8 cellular contexts compared by ENCODE assay signal in the genomic region with DNA sequence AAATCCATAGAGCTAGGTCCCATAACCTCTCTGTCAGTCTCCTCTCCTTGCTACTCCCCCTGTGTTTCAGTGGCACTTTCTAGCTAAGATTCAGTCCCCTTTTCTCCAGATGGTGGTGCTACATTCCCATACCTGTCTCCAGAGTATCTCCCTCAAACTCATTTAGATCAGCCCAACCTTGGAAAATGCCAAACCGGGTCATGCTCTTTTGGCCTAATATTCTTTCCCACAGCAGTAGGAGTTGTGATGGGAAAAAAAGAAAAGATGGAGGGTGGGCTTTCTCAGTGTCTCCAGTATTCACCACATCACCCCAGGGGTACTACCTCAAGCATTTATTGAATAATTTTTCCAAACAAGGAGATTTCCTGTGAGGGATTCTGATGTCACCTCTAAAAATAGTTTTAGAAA. TPM values are rescaled to one million over a fixed set of nuclear protein-coding genes. Genes with fewer than 3 reads are reported as not detected.
DNase-seq lines count a peak whose midpoint lies in the region; ATAC-seq and TF ChIP-seq lines count a peak whose summit lies in the region.

No MANE protein-coding gene starts in this region.

- H3K27me3 ChIP-seq in A673 (replicated peaks; ENCODE audit: insufficient read depth, low read depth, low read length, poor library complexity) = no peaks in the 10 kb centered on the region
- H3K27me3 ChIP-seq in esophagus muscularis mucosa = no peaks in the 10 kb centered on the region

- H3K27me3 Mint-ChIP-seq in T-cell (no peaks in the 10 kb centered on the region), nephron (ENCODE audit: low read depth) (no peaks in the 10 kb centered on the region)

- POLR2A ChIA-PET in A673 (lab: Charles Lee; ENCODE audit: low non-redundant PET) = interaction anchor here (0.5 kb wide), 1 partner anchor 1068 kb away, joined by 4 read pairs; no protein-coding TSS in a partner anchor
- POLR2A ChIA-PET in T-cell (lab: Charles Lee) = interaction anchor here (0.6 to 0.7 kb wide), 2 partner anchors 54 to 196 kb away, joined by 3 read pairs; no protein-coding TSS in a partner anchor

- peak; percentile 84 for DNase-seq in A673 (ENCODE audit: low spot score)
- peak; percentile 83 for DNase-seq in ELR (ENCODE audit: low read depth)
- DNase-seq in NCI-H1436 treated with DMSO at 0.1 percent for 48 hours (lab: John Stamatoyannopoulos, UW) = peak; percentile 32
- DNase-seq in T-cell = peak in 8 of 34 experiments; percentile 14 to 34 (median 20)
- DNase-seq in esophagus muscularis mucosa (ENCODE audit: extremely low spot score) = no peak

- intact Hi-C loops in A673 (cut with micrococcal nuclease; ENCODE audit: unreplicated experiment) (loop anchor here (1.0 to 5.0 kb wide), 3 partner anchors 51 to 193 kb away; no protein-coding TSS in a partner anchor), esophagus muscularis mucosa (cut with DNase I) (loop anchor here (1.0 kb wide), 1 partner anchor 51 kb away; no protein-coding TSS in a partner anchor)

- CTCF ChIA-PET in A673 (lab: Charles Lee) = interaction anchor here (0.5 to 3.2 kb wide), 6 partner anchors 40 to 128 kb away, joined by 3 to 17 read pairs (median 6); a partner anchor contains a TSS
- CTCF ChIA-PET in T-cell (lab: Charles Lee) = interaction anchor here in 1 of 2 donors (1.0 to 2.8 kb wide), 6 partner anchors 8 to 1716 kb away, joined by 3 to 19 read pairs (median 4); a partner anchor contains a TSS

- TF ChIP-seq EP300 in esophagus muscularis mucosa (IDR thresholded peaks at IDR 0.05) = no peak

- H3K4me1 ChIP-seq in A673 (ENCODE audit: insufficient read depth, low read length, poor library complexity, severe bottlenecking) (peaks cover 23% of the 10 kb centered on the region), esophagus muscularis mucosa (peaks cover 61 to 68% (median 65%) of the 10 kb centered on the region in 4 donors)

- no peaks in the 10 kb centered on the region for H3K9me3 ChIP-seq in A673 (ENCODE audit: low read depth, low read length, poor library complexity, severe bottlenecking)
- H3K9me3 ChIP-seq in esophagus muscularis mucosa = no peaks in the 10 kb centered on the region

- TF ChIP-seq CTCF in A673 (conservative IDR thresholded peaks at IDR 0.05; ENCODE audit: low read depth, low read length) = peak; percentile 86
- TF ChIP-seq CTCF in esophagus muscularis mucosa (IDR thresholded peaks at IDR 0.05) = peak; percentile 67 to 81 (median 67)
- peak; percentile 65 to 71 (median 65) for TF ChIP-seq CTCF in nephron (IDR thresholded peaks at IDR 0.05; ENCODE audit: unreplicated experiment in 3 of 3)

- no peak for TF ChIP-seq POLR2A in esophagus muscularis mucosa (IDR thresholded peaks at IDR 0.05; ENCODE audit: low read depth)

- no peak overlapping the region for H3K4me3 Mint-ChIP-seq in T-cell
- H3K4me3 Mint-ChIP-seq in nephron = peak overlapping the region; percentile 44 to 63 (median 56)

- 0% methylated on average over 1 of the region's 1 CpG for WGBS in esophagus muscularis mucosa

- peak overlapping the region; percentile 6 for H3K27ac ChIP-seq in A673 (ENCODE audit: low read depth, low read length, poor library complexity, severe bottlenecking)
- H3K27ac ChIP-seq in esophagus muscularis mucosa (replicated peaks in 1 of 4) = peak overlapping the region; percentile 8 to 71 (median 42)

- H3K9me3 Mint-ChIP-seq in T-cell = no peaks in the 10 kb centered on the region
- H3K9me3 Mint-ChIP-seq in nephron = no peaks in the 10 kb centered on the region

- no TSS peak for BruUV-seq in A673 (replicated peaks; lab: Mats Ljungman, UMichigan)

- H3K4me3 ChIP-seq in A673 (ENCODE audit: low read depth, low read length, poor library complexity, severe bottlenecking) (no peak overlapping the region), esophagus muscularis mucosa (no peak overlapping the region)

- H3K36me3 ChIP-seq in A673 (ENCODE audit: insufficient read depth, low read length, poor library complexity, severe bottlenecking) = peaks cover 4% of the 10 kb centered on the region
- peaks cover 0 to 4% (median 2%) of the 10 kb centered on the region in 4 donors for H3K36me3 ChIP-seq in esophagus muscularis mucosa

- H3K36me3 Mint-ChIP-seq in T-cell (no peaks in the 10 kb centered on the region), nephron (ENCODE audit: low read depth) (peaks cover under 1% of the 10 kb centered on the region)

- ATAC-seq in T-cell (replicated peaks in 1 of 4) = no peak
- no peak for ATAC-seq in GM19452 (IDR thresholded peaks at IDR 0.05; ENCODE audit: unreplicated experiment)
- no peak for ATAC-seq in HG03045 (IDR thresholded peaks at IDR 0.05; ENCODE audit: unreplicated experiment)

- H3K27ac Mint-ChIP-seq in T-cell (peak overlapping the region; percentile 13 to 64), nephron (peak overlapping the region; percentile 57 to 85 (median 85))

- H3K4me1 Mint-ChIP-seq in T-cell (peaks cover 33 to 38% (median 35%) of the 10 kb centered on the region in 3 donors), nephron (peaks cover 28% of the 10 kb centered on the region)

RNA-seq across cellular contexts. Expression of a gene that starts 3.2 kb away (rescaled TPM):
- total RNA-seq in A673 (2021) (not detected in 2 replicates), T-cell (not detected), esophagus muscularis mucosa (not detected)

RNA-seq across cellular contexts. Expression of a gene that starts 4.0 kb away (rescaled TPM):
- total RNA-seq in A673 (2021) = 92.7 and 93.3 TPM in 2 replicates
- total RNA-seq in T-cell = 100 to 1,000 TPM in 1 of 5 donors, 10 to 100 TPM in 4; 44.5 to 102 (median 85.6) TPM
- 10 to 100 TPM; 25.8 to 41.5 (median 29.2) TPM for total RNA-seq in esophagus muscularis mucosa

RNA-seq across cellular contexts. Expression of a gene that starts 27.1 kb away (rescaled TPM):
- total RNA-seq in A673 (2021) = 27.5 and 29.6 TPM in 2 replicates
- 10 to 100 TPM; 35.3 to 56.4 (median 39.2) TPM for total RNA-seq in T-cell
- total RNA-seq in esophagus muscularis mucosa = 10 to 100 TPM; 23.0 to 36.8 (median 32.3) TPM

RNA-seq across cellular contexts. Expression of a gene that starts 40.1 kb away (rescaled TPM):
- 148 and 161 TPM in 2 replicates for total RNA-seq in A673 (2021)
- 100 to 1,000 TPM; 110 to 174 (median 167) TPM for total RNA-seq in T-cell
- total RNA-seq in esophagus muscularis mucosa = 100 to 1,000 TPM in 2 of 4 donors, 10 to 100 TPM in 2; 54.0 to 130 (median 91.8) TPM

Comparison
In these comparisons a context has a peak if more than half of its experiments do, and no peak if none do; other contexts are left out.
1. H3K4me3 Mint-ChIP-seq: peak in nephron (3 of 3); none in T-cell (0 of 3).
2. Peak in every context shown above with its lines, with median percentiles within 50 percentile points of each other: CTCF ChIP-seq.